36 cellular contexts compared by ENCODE assay signal in the genomic region with DNA sequence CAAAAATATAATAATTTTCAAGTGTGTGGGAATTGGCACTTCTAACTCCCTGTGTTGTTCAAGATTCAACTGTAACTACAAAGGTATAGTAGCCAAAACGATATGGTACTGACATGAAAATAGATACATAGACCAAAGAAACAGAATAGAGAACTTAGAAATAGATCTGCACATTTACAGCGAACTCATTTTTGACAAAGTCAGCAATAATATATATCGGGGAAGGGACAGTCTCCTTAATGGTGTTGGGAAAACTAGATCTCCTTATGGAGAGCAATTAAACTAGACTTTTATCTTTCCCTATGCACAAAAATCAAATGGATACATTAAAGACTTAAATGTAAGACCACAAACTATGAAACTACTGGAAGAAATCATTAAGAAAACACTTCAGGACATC.
"Had no signal": no experiment of that assay in that cellular context is flagged by ENCODE, and none has a peak within 500 bp of the region (broad histone marks: within the 10 kb centered on the region; RNA-seq: fewer than 3 reads in every experiment).

No MANE protein-coding gene starts in this region.

- H3K4me2 ChIP-seq: PC-9 had no signal

- FAIRE-seq: colon, RCC 7860 had no signal

- H3K36me3 ChIP-seq: brain microvascular endothelial cell, MG63 had no signal

- DNase-seq: activated B cell treated with CpG ODN at 0.5 μM for 24 hours; activated CD4-positive, alpha-beta memory T cell treated with anti-CD3 and anti-CD28 coated beads for 36 hours; activated CD4-positive, alpha-beta T cell treated with anti-CD3 and anti-CD28 coated beads for 4 hours; activated CD4-positive, alpha-beta T cell treated with anti-CD3 and anti-CD28 coated beads, Interleukin-2, amount 50 U/mL, for 1 hour; activated CD4-positive, CD25-positive, alpha-beta regulatory T cell treated with anti-CD3 and anti-CD28 coated beads, Interleukin-2, amount 50 U/mL, for 72 hours; activated CD8-positive, alpha-beta memory T cell treated with anti-CD3 and anti-CD28 coated beads for 24 hours; activated CD8-positive, alpha-beta memory T cell treated with anti-CD3 and anti-CD28 coated beads, Interleukin-2, amount 10 ng/mL, durations not matched to agents 7 days and 5 days; activated CD8-positive, alpha-beta memory T cell treated with anti-CD3 and anti-CD28 coated beads, Interleukin-2, amount 50 U/mL, for 48 hours; activated effector memory CD4-positive, alpha-beta T cell treated with Interleukin-2 at 50 U/mL for 16 hours; activated naive CD4-positive, alpha-beta T cell treated with anti-CD3 and anti-CD28 coated beads, Interleukin-2, amount 10 ng/mL, durations not matched to agents 7 days and 5 days; activated T-cell treated with anti-CD3 and anti-CD28 coated beads, Interleukin-2, amount 50 U/mL, for 48 hours; amniotic stem cell; aorta; brain microvascular endothelial cell; central memory CD4-positive, alpha-beta T cell; Karpas-422; KBM-7; MG63; NCI-H1048; NCI-H1105 treated with DMSO at 0.1 percent for 48 hours; NCI-H1436; NCI-H1694; NCI-H1930; NCI-H510A; NCI-H526; NCI-H748 treated with DMSO at 0.1 percent for 48 hours; PC-9; SIG-M5; T-cell; T-helper 17 cell had no signal

- ATAC-seq: activated CD8-positive, alpha-beta memory T cell treated with anti-CD3 and anti-CD28 coated beads, Interleukin-2, amount 10 ng/mL, durations not matched to agents 7 days and 5 days; Right ventricle myocardium inferior; T-cell; T-helper 17 cell had no signal

- H3K9me3 ChIP-seq: MG63 had no signal

- H2AFZ ChIP-seq: PC-9 had no signal

- H3K4me3 Mint-ChIP-seq: activated B cell treated with CpG ODN at 0.5 μM for 24 hours; activated CD4-positive, alpha-beta memory T cell treated with anti-CD3 and anti-CD28 coated beads for 36 hours; activated CD8-positive, alpha-beta memory T cell treated with anti-CD3 and anti-CD28 coated beads, Interleukin-2, amount 10 ng/mL, durations not matched to agents 7 days and 5 days; activated naive CD4-positive, alpha-beta T cell treated with anti-CD3 and anti-CD28 coated beads, Interleukin-2, amount 10 ng/mL, durations not matched to agents 7 days and 5 days; activated naive CD8-positive, alpha-beta T cell; T-cell; T-helper 17 cell had no signal

- H3K27me3 ChIP-seq: brain microvascular endothelial cell, MG63 had no signal

- H3K9me3 Mint-ChIP-seq: activated CD4-positive, alpha-beta memory T cell treated with anti-CD3 and anti-CD28 coated beads for 36 hours; activated naive CD4-positive, alpha-beta T cell treated with anti-CD3 and anti-CD28 coated beads, Interleukin-2, amount 10 ng/mL, durations not matched to agents 7 days and 5 days had no signal

- H3K36me3 Mint-ChIP-seq: activated CD4-positive, alpha-beta memory T cell treated with anti-CD3 and anti-CD28 coated beads for 36 hours; activated CD8-positive, alpha-beta memory T cell treated with anti-CD3 and anti-CD28 coated beads, Interleukin-2, amount 10 ng/mL, durations not matched to agents 7 days and 5 days; activated naive CD4-positive, alpha-beta T cell treated with anti-CD3 and anti-CD28 coated beads, Interleukin-2, amount 10 ng/mL, durations not matched to agents 7 days and 5 days; activated naive CD8-positive, alpha-beta T cell; T-cell had no signal

- H3K27ac Mint-ChIP-seq: activated B cell treated with CpG ODN at 0.5 μM for 24 hours; activated CD4-positive, alpha-beta memory T cell treated with anti-CD3 and anti-CD28 coated beads for 36 hours; activated CD8-positive, alpha-beta memory T cell treated with anti-CD3 and anti-CD28 coated beads, Interleukin-2, amount 10 ng/mL, durations not matched to agents 7 days and 5 days; activated naive CD4-positive, alpha-beta T cell treated with anti-CD3 and anti-CD28 coated beads, Interleukin-2, amount 10 ng/mL, durations not matched to agents 7 days and 5 days; activated naive CD8-positive, alpha-beta T cell; T-cell; T-helper 17 cell had no signal

- H3K4me3 ChIP-seq: MG63, PC-9 had no signal

- H3K4me1 Mint-ChIP-seq: activated B cell treated with CpG ODN at 0.5 μM for 24 hours; activated CD8-positive, alpha-beta memory T cell treated with anti-CD3 and anti-CD28 coated beads, Interleukin-2, amount 10 ng/mL, durations not matched to agents 7 days and 5 days; activated naive CD4-positive, alpha-beta T cell treated with anti-CD3 and anti-CD28 coated beads, Interleukin-2, amount 10 ng/mL, durations not matched to agents 7 days and 5 days; T-cell; T-helper 17 cell had no signal

- H3K27ac ChIP-seq: brain microvascular endothelial cell, PC-9, RWPE1, VCaP had no signal

- H3K27me3 Mint-ChIP-seq: activated B cell treated with CpG ODN at 0.5 μM for 24 hours; activated CD4-positive, alpha-beta memory T cell treated with anti-CD3 and anti-CD28 coated beads for 36 hours; activated CD8-positive, alpha-beta memory T cell treated with anti-CD3 and anti-CD28 coated beads, Interleukin-2, amount 10 ng/mL, durations not matched to agents 7 days and 5 days; activated naive CD4-positive, alpha-beta T cell treated with anti-CD3 and anti-CD28 coated beads, Interleukin-2, amount 10 ng/mL, durations not matched to agents 7 days and 5 days; activated naive CD8-positive, alpha-beta T cell; T-cell; T-helper 17 cell had no signal
